In genomic region chr4:176065365-176066249, GRCh38 we compare ENCODE assay signal across 8 cellular contexts. TPM values are rescaled to one million over a fixed set of nuclear protein-coding genes. Genes with fewer than 3 reads are reported as not detected.
A peak's percentile ranks its signal among the peaks of the same experiment; 100 is the strongest.
DNase-seq lines count a peak whose midpoint lies in the region; ATAC-seq and TF ChIP-seq lines count a peak whose summit lies in the region.

WDR17 (plus strand) TSS chr4:176065841; CDS start chr4:176111581, 45,740 bp downstream.

- H3K27ac ChIP-seq in ACC112 (ENCODE audit: low read depth, low read length) = no peak within 1 kb of the TSS

- H3K27ac Mint-ChIP-seq in chondrocyte (ENCODE audit: unreplicated experiment) = peak within 1 kb of the TSS; percentile 37

- H3K36me3 Mint-ChIP-seq in chondrocyte (ENCODE audit: low read depth) = no peaks in the 10 kb centered on the region

- peak within 1 kb of the TSS; percentile 77 for H3K4me3 Mint-ChIP-seq in chondrocyte (ENCODE audit: unreplicated experiment)

- no peaks in the 10 kb centered on the region for H3K79me2 ChIP-seq in ACC112 (ENCODE audit: control insufficient read depth, insufficient read depth, low read length, unreplicated experiment)

- no peaks in the 10 kb centered on the region for H3K4me1 ChIP-seq in ACC112 (ENCODE audit: control insufficient read depth, insufficient read depth, low read length, unreplicated experiment)

- no peaks in the 10 kb centered on the region for H3K9me3 Mint-ChIP-seq in chondrocyte (ENCODE audit: low read depth)

- H3K36me3 ChIP-seq in ACC112 (ENCODE audit: insufficient read depth, low read length) (no peaks in the 10 kb centered on the region), kidney epithelial cell (ENCODE audit: control insufficient read depth, insufficient read depth, low read length) (no peaks in the 10 kb centered on the region)

- peak within 1 kb of the TSS; percentile 81 for H3K4me3 ChIP-seq in ACC112 (ENCODE audit: low read depth, low read length)
- H3K4me3 ChIP-seq in kidney epithelial cell (ENCODE audit: low read depth, low read length) = peak within 1 kb of the TSS; percentile 57

- H3K27me3 ChIP-seq in ACC112 (ENCODE audit: insufficient read depth, low read length) (peaks cover 48% of the 10 kb centered on the region), kidney epithelial cell (ENCODE audit: control insufficient read depth, insufficient read depth, low read length) (no peaks in the 10 kb centered on the region)

- H2AFZ ChIP-seq in ACC112 (ENCODE audit: low read length, unreplicated experiment) = peak within 1 kb of the TSS; percentile 69

- peaks cover 12% of the 10 kb centered on the region for H3K4me1 Mint-ChIP-seq in chondrocyte (ENCODE audit: low read depth)

- peaks cover 20% of the 10 kb centered on the region for H3K27me3 Mint-ChIP-seq in chondrocyte (ENCODE audit: low read depth)

- ATAC-seq in GM19023 (IDR thresholded peaks at IDR 0.05; ENCODE audit: unreplicated experiment) (peak; percentile 100), HG03196 (IDR thresholded peaks at IDR 0.05; ENCODE audit: unreplicated experiment) (peak; percentile 100)

- TF ChIP-seq CTCF in chondrocyte (IDR thresholded peaks at IDR 0.05) = no peak
- no peak for TF ChIP-seq CTCF in kidney epithelial cell (IDR thresholded peaks at IDR 0.05; ENCODE audit: insufficient read depth, low read length, poor library complexity, severe bottlenecking)

- peak; percentile 79 for DNase-seq in NCI-H460 (ENCODE audit: extremely low read depth, low read depth)
- DNase-seq in activated CD4-positive, alpha-beta T cell treated with anti-CD3 and anti-CD28 coated beads for 24 hours (ENCODE audit: low read depth in 2 of 2) = peak; percentile 60 to 62
- peak; percentile 88 for DNase-seq in chondrocyte (ENCODE audit: low spot score)
- peak; percentile 57 for DNase-seq in kidney epithelial cell (ENCODE audit: low read depth)
- DNase-seq in stimulated activated CD4-positive, alpha-beta T cell treated with anti-CD3 and anti-CD28 coated beads, Interleukin-15, amount 100 ng/mL, for 48 hours (ENCODE audit: low read depth in 2 of 2) = peak; percentile 67 to 74

RNA-seq across cellular contexts. Expression of gene WDR17, which starts in this region (rescaled TPM):
- 5.6 and 9.1 TPM in 2 replicates for total RNA-seq in NCI-H460 (2014; rRNA removed; shearing (Covaris generic))
- polyA plus RNA-seq in NCI-H460 (2014; cell fraction: nucleus; rRNA removed) = 21.4 and 21.5 TPM in 2 replicates
- total RNA-seq in chondrocyte (0.31 to 0.85 TPM (median 0.50 TPM) in 3 replicates), kidney epithelial cell (2.9 and 3.7 TPM in 2 replicates)

Comparison
In these comparisons a context has a peak if more than half of its experiments do, and no peak if none do; other contexts are left out.
1. Peak in DNase-seq in chondrocyte; RNA of the gene not detected or under 1 TPM.